In the genomic region with DNA sequence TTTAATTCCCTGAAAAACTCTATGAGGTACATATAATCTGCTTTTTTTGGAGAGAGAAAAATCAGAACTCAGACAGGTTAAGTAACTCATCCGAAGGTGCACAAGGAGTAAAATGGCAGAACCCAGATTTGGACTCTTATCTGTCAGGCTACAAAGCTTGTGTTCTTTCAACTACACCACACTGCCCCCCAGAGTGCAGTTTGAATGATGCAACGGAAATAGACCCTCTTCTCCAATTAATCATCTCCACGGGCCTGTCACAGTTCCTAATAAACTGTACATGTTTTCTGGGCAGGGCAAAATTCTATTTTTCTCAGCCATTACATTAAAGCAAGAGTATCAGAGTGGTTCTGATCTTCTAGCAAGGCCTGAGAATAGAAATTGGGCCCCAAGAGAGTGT, we compare ENCODE assay signal across 9 cellular contexts. TPM values are rescaled to one million over a fixed set of nuclear protein-coding genes. Genes with fewer than 3 reads are reported as not detected.
DNase-seq lines count a peak whose midpoint lies in the region; ATAC-seq, FAIRE-seq and TF ChIP-seq lines count a peak whose summit lies in the region.
"Had no signal": no experiment of that assay in that cellular context is flagged by ENCODE, and none has a peak within 500 bp of the region (broad histone marks: within the 10 kb centered on the region; RNA-seq: fewer than 3 reads in every experiment).

No MANE protein-coding gene starts in this region.

- DNase-seq in GM12892 (ENCODE audit: insufficient read length), result no peak
- DNase-seq in NCI-H524 (lab: John Stamatoyannopoulos, UW), result peak; percentile 69 to 80
- DNase-seq in dorsolateral prefrontal cortex, result peak in 3 of 10 donors; percentile 6 to 58 (median 33)
- peak; percentile 2 for DNase-seq in urothelium cell line (ENCODE audit: low spot score)
- no peak for DNase-seq in effector CD8-positive, alpha-beta T cell (lab: John Stamatoyannopoulos, UW)

- no peak overlapping the region for H3K4me3 ChIP-seq in dorsolateral prefrontal cortex

- no peak overlapping the region for H3K27ac ChIP-seq in 22Rv1
- H3K27ac ChIP-seq in dorsolateral prefrontal cortex, result no peak overlapping the region

- ATAC-seq in HG03159 (IDR thresholded peaks at IDR 0.05; ENCODE audit: unreplicated experiment) (peak; percentile 89), HG02610 (IDR thresholded peaks at IDR 0.05; ENCODE audit: unreplicated experiment) (no peak)

- no peak for TF ChIP-seq POLR2A in GM12892 (IDR thresholded peaks at IDR 0.05; ENCODE audit: low read depth, low read length)

- TF ChIP-seq CTCF in 22Rv1 (IDR thresholded peaks at IDR 0.05) (peak; percentile 56), dorsolateral prefrontal cortex (IDR thresholded peaks at IDR 0.05 in 54 of 56, conservative IDR thresholded peaks at IDR 0.05 in 2 of 56; ENCODE audit: low read depth in 1 of 56, partially characterized antibody in 56 of 56) (peak in 50 of 56 donors; percentile 11 to 61 (median 40))

- H3K27me3 ChIP-seq in dorsolateral prefrontal cortex, result peaks cover 0 to 87% (median 28%) of the 10 kb centered on the region in 45 donors

- intact Hi-C loops in dorsolateral prefrontal cortex (cut with DNase I), result loop anchor here (10.0 kb wide), 2 partner anchors 182 to 282 kb away; no protein-coding TSS in a partner anchor

- FAIRE-seq in GM12892 (lab: Jason Lieb, UNC) (peak; percentile 30), urothelium cell line (lab: Jason Lieb, UNC) (no peak)

RNA-seq across cellular contexts. Expression of a gene that starts 35.3 kb away (rescaled TPM):
- polyA plus RNA-seq in GM12892 (2012; ENCODE audit: missing spikeins), result not detected
- total RNA-seq in dorsolateral prefrontal cortex, result 10 to 100 TPM in 102 of 120 experiments, 1 to 10 TPM in 18; 4.9 to 22.9 (median 13.7) TPM
- total RNA-seq: pulmonary artery endothelial cell had no signal

Comparison
In these comparisons a context has a peak if more than half of its experiments do, and no peak if none do; other contexts are left out.
1. DNase-seq: peak in NCI-H524 (2 of 2) and urothelium cell line (single experiment); none in GM12892 (single experiment) and effector CD8-positive, alpha-beta T cell (single experiment).